Comparison of ENCODE assay signal across 1 cellular context in the genomic region with DNA sequence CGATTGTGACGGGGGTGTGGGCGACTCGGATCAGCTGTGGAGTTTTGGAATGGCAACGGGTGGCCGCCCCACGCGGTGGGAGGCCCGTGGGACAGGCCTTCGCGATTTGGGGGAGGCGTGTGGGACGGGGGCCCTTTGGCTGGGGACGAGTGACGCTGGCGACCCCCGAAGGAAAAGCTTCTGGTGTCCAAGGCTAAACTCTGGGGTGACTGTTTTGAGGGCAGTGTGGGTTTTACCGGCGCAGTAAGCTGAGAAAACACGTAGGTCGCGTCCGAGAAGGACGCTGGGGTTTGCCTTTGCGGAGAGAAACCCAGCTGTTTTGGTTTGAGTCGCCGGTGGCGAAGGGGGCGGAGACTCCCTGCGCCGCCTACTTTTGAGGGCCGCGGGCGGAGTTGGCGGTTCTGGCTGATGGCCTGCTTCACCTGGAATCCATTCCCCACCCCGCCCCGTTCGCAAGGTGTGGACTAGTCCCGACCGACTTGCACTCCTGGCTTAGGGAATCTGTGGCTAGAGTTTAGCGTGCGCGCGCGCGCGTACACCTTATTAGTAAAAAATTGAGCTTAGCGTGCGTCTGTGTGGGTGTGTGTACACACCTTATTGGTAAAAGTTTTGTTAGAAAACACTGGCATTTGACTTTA.
A peak's percentile ranks its signal among the peaks of the same experiment; 100 is the strongest.
TF ChIP-seq lines count a peak whose summit lies in the region.

No MANE protein-coding gene starts in this region.

TF ChIP-seq in HepG2, 621 proteins besides CTCF, POLR2A, EP300 and RAD21 (continued from another document and continues in another):
- TF ChIP-seq, protein P1, sequence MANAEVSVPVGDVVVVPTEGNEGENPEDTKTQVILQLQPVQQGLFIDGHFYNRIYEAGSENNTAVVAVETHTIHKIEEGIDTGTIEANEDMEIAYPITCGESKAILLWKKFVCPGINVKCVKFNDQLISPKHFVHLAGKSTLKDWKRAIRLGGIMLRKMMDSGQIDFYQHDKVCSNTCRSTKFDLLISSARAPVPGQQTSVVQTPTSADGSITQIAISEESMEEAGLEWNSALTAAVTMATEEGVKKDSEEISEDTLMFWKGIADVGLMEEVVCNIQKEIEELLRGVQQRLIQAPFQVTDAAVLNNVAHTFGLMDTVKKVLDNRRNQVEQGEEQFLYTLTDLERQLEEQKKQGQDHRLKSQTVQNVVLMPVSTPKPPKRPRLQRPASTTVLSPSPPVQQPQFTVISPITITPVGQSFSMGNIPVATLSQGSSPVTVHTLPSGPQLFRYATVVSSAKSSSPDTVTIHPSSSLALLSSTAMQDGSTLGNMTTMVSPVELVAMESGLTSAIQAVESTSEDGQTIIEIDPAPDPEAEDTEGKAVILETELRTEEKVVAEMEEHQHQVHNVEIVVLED (CRISPR knock-in tag; IDR thresholded peaks at IDR 0.05; ENCODE audit: borderline replicate concordance): no peak
- TF ChIP-seq ZC3H13 (CRISPR knock-in tag; IDR thresholded peaks at IDR 0.05) (peak; percentile 58; the same call in 1 of the 2 replicates), AGO2 (optimal IDR thresholded peaks at IDR 0.05; ENCODE audit: low read depth, low read length) (peak; percentile 94), TMF1 (CRISPR knock-in tag; IDR thresholded peaks at IDR 0.05; ENCODE audit: low read depth) (no peak), ZNF570 (CRISPR knock-in tag; IDR thresholded peaks at IDR 0.05; ENCODE audit: borderline replicate concordance) (0 out of 2 replicates have a peak, but pooled peaks have one; percentile 57), ZBTB1 (CRISPR knock-in tag; IDR thresholded peaks at IDR 0.05; ENCODE audit: borderline replicate concordance) (no peak), NR2F2 (IDR thresholded peaks at IDR 0.05; ENCODE audit: borderline replicate concordance, low read depth) (peak; percentile 43; the same call in 1 of the 2 replicates), ZSCAN12 (CRISPR knock-in tag; IDR thresholded peaks at IDR 0.05) (0 out of 2 replicates have a peak, but pooled peaks have one; percentile 52), NCOA2 (CRISPR knock-in tag; IDR thresholded peaks at IDR 0.05) (peak; percentile 17; the same call in 1 of the 2 replicates), ZNF552 (CRISPR knock-in tag; IDR thresholded peaks at IDR 0.05; ENCODE audit: borderline replicate concordance) (no peak), HIVEP1 (CRISPR knock-in tag; IDR thresholded peaks at IDR 0.05) (peak; percentile 57; the same call in 1 of the 2 replicates), CENPT (CRISPR knock-in tag; IDR thresholded peaks at IDR 0.05; ENCODE audit: low read depth) (no peak), MED1 (CRISPR knock-in tag; IDR thresholded peaks at IDR 0.05) (peak; percentile 29; the same call in 1 of the 2 replicates), SAFB2 (CRISPR knock-in tag; IDR thresholded peaks at IDR 0.05; ENCODE audit: borderline replicate concordance, low read depth) (no peak), ZNF136 (CRISPR knock-in tag; IDR thresholded peaks at IDR 0.05; ENCODE audit: low read depth) (no peak), GATAD1 (CRISPR knock-in tag; IDR thresholded peaks at IDR 0.05) (0 out of 2 replicates have a peak, but pooled peaks have one; percentile 23), ZNF616 (CRISPR knock-in tag; IDR thresholded peaks at IDR 0.05; ENCODE audit: low read depth) (no peak)
- TF ChIP-seq, protein P2, sequence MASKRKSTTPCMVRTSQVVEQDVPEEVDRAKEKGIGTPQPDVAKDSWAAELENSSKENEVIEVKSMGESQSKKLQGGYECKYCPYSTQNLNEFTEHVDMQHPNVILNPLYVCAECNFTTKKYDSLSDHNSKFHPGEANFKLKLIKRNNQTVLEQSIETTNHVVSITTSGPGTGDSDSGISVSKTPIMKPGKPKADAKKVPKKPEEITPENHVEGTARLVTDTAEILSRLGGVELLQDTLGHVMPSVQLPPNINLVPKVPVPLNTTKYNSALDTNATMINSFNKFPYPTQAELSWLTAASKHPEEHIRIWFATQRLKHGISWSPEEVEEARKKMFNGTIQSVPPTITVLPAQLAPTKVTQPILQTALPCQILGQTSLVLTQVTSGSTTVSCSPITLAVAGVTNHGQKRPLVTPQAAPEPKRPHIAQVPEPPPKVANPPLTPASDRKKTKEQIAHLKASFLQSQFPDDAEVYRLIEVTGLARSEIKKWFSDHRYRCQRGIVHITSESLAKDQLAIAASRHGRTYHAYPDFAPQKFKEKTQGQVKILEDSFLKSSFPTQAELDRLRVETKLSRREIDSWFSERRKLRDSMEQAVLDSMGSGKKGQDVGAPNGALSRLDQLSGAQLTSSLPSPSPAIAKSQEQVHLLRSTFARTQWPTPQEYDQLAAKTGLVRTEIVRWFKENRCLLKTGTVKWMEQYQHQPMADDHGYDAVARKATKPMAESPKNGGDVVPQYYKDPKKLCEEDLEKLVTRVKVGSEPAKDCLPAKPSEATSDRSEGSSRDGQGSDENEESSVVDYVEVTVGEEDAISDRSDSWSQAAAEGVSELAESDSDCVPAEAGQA (IDR thresholded peaks at IDR 0.05; ENCODE audit: low read depth): no peak
- TF ChIP-seq, protein P2 (CRISPR knock-in tag; IDR thresholded peaks at IDR 0.05; ENCODE audit: borderline replicate concordance): 0 out of 2 replicates have a peak, but pooled peaks have one; percentile 57
- TF ChIP-seq, protein P3, sequence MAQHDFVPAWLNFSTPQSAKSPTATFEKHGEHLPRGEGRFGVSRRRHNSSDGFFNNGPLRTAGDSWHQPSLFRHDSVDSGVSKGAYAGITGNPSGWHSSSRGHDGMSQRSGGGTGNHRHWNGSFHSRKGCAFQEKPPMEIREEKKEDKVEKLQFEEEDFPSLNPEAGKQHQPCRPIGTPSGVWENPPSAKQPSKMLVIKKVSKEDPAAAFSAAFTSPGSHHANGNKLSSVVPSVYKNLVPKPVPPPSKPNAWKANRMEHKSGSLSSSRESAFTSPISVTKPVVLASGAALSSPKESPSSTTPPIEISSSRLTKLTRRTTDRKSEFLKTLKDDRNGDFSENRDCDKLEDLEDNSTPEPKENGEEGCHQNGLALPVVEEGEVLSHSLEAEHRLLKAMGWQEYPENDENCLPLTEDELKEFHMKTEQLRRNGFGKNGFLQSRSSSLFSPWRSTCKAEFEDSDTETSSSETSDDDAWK (CRISPR knock-in tag; IDR thresholded peaks at IDR 0.05): no peak
- TF ChIP-seq, protein P4, sequence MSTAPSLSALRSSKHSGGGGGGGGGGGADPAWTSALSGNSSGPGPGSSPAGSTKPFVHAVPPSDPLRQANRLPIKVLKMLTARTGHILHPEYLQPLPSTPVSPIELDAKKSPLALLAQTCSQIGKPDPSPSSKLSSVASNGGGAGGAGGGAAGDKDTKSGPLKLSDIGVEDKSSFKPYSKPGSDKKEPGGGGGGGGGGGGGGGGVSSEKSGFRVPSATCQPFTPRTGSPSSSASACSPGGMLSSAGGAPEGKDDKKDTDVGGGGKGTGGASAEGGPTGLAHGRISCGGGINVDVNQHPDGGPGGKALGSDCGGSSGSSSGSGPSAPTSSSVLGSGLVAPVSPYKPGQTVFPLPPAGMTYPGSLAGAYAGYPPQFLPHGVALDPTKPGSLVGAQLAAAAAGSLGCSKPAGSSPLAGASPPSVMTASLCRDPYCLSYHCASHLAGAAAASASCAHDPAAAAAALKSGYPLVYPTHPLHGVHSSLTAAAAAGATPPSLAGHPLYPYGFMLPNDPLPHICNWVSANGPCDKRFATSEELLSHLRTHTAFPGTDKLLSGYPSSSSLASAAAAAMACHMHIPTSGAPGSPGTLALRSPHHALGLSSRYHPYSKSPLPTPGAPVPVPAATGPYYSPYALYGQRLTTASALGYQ (CRISPR knock-in tag; IDR thresholded peaks at IDR 0.05): peak; percentile 68; the same call in 1 of the 2 replicates
- TF ChIP-seq, protein P5, sequence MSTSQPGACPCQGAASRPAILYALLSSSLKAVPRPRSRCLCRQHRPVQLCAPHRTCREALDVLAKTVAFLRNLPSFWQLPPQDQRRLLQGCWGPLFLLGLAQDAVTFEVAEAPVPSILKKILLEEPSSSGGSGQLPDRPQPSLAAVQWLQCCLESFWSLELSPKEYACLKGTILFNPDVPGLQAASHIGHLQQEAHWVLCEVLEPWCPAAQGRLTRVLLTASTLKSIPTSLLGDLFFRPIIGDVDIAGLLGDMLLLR (CRISPR knock-in tag; IDR thresholded peaks at IDR 0.05): 0 out of 2 replicates have a peak, but pooled peaks have one; percentile 46
- TF ChIP-seq, protein P6, sequence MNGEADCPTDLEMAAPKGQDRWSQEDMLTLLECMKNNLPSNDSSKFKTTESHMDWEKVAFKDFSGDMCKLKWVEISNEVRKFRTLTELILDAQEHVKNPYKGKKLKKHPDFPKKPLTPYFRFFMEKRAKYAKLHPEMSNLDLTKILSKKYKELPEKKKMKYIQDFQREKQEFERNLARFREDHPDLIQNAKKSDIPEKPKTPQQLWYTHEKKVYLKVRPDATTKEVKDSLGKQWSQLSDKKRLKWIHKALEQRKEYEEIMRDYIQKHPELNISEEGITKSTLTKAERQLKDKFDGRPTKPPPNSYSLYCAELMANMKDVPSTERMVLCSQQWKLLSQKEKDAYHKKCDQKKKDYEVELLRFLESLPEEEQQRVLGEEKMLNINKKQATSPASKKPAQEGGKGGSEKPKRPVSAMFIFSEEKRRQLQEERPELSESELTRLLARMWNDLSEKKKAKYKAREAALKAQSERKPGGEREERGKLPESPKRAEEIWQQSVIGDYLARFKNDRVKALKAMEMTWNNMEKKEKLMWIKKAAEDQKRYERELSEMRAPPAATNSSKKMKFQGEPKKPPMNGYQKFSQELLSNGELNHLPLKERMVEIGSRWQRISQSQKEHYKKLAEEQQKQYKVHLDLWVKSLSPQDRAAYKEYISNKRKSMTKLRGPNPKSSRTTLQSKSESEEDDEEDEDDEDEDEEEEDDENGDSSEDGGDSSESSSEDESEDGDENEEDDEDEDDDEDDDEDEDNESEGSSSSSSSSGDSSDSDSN (CRISPR knock-in tag; IDR thresholded peaks at IDR 0.05): no peak
- TF ChIP-seq, protein P7, sequence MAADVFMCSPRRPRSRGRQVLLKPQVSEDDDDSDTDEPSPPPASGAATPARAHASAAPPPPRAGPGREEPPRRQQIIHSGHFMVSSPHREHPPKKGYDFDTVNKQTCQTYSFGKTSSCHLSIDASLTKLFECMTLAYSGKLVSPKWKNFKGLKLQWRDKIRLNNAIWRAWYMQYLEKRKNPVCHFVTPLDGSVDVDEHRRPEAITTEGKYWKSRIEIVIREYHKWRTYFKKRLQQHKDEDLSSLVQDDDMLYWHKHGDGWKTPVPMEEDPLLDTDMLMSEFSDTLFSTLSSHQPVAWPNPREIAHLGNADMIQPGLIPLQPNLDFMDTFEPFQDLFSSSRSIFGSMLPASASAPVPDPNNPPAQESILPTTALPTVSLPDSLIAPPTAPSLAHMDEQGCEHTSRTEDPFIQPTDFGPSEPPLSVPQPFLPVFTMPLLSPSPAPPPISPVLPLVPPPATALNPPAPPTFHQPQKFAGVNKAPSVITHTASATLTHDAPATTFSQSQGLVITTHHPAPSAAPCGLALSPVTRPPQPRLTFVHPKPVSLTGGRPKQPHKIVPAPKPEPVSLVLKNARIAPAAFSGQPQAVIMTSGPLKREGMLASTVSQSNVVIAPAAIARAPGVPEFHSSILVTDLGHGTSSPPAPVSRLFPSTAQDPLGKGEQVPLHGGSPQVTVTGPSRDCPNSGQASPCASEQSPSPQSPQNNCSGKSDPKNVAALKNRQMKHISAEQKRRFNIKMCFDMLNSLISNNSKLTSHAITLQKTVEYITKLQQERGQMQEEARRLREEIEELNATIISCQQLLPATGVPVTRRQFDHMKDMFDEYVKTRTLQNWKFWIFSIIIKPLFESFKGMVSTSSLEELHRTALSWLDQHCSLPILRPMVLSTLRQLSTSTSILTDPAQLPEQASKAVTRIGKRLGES (CRISPR knock-in tag; IDR thresholded peaks at IDR 0.05; ENCODE audit: borderline replicate concordance): no peak
